ENCODE assay signal across 17 cellular contexts in the genomic region with DNA sequence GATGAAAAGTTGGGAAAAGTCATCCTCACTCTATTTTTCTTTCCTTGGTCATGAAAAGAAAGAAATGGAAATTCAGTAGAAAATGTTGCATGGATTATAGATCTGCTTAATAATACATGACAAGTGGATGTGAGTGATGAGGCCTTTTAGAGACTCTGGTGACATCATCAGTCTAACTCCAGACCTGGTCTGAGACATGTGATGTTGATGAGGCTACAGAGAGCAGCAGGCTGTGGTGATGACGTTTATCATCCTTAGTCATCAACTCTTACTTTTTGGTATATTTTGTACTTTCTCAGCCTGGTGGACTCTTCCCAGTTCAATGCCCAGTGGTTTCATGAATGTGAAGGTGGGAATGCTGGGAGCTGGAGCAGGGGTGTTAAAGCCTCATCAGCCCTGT.
DNase-seq lines count a peak whose midpoint lies in the region; ATAC-seq and TF ChIP-seq lines count a peak whose summit lies in the region.
"Had no signal": no experiment of that assay in that cellular context is flagged by ENCODE, and none has a peak within 500 bp of the region (broad histone marks: within the 10 kb centered on the region; RNA-seq: fewer than 3 reads in every experiment).

No MANE protein-coding gene starts in this region.

- H3K9me3 ChIP-seq in upper lobe of left lung, result no peaks in the 10 kb centered on the region
- H3K9me3 ChIP-seq: neutrophil had no signal

- peaks cover 0 to 10% (median 5%) of the 10 kb centered on the region in 4 donors for H3K4me1 ChIP-seq in upper lobe of left lung

- no peak overlapping the region for H3K27ac Mint-ChIP-seq in activated T-cell treated with anti-CD3 and anti-CD28 coated beads, Interleukin-2, amount 50 U/mL, for 72 hours
- H3K27ac Mint-ChIP-seq in activated T-cell treated with anti-CD3 and anti-CD28 coated beads, Interleukin-2, amount 50 U/mL, for 24 hours, result no peak overlapping the region
- no peak overlapping the region for H3K27ac Mint-ChIP-seq in T-helper 2 cell treated with Interferon-gamma antibody and Interleukin-4, amounts not matched to agents 5 μg/mL and 100 μg/mL, for 36 hours
- H3K27ac Mint-ChIP-seq: activated CD4-positive, alpha-beta memory T cell treated with anti-CD3 and anti-CD28 coated beads, Interleukin-2, amount 10 ng/mL, durations not matched to agents 7 days and 5 days had no signal

- H3K4me3 ChIP-seq in fibroblast of the aortic adventitia (ENCODE audit: low read depth, low read length), result no peak overlapping the region
- H3K4me3 ChIP-seq in upper lobe of left lung, result no peak overlapping the region
- H3K4me3 ChIP-seq: skin epidermis had no signal

- WGBS in upper lobe of left lung, 2 donors, result 59 to 68% methylated on average over 1 of the region's 1 CpG

- no peak overlapping the region for H3K4me3 Mint-ChIP-seq in activated T-cell treated with anti-CD3 and anti-CD28 coated beads, Interleukin-2, amount 50 U/mL, for 72 hours
- no peak overlapping the region for H3K4me3 Mint-ChIP-seq in activated T-cell treated with anti-CD3 and anti-CD28 coated beads, Interleukin-2, amount 50 U/mL, for 24 hours
- no peak overlapping the region for H3K4me3 Mint-ChIP-seq in T-helper 2 cell treated with Interferon-gamma antibody and Interleukin-4, amounts not matched to agents 5 μg/mL and 100 μg/mL, for 36 hours
- H3K4me3 Mint-ChIP-seq: activated CD4-positive, alpha-beta memory T cell treated with anti-CD3 and anti-CD28 coated beads, Interleukin-2, amount 10 ng/mL, durations not matched to agents 7 days and 5 days; central memory CD8-positive, alpha-beta T cell had no signal

- DNase-seq in activated T-cell treated with anti-CD3 and anti-CD28 coated beads, Interleukin-2, amount 50 U/mL, for 72 hours, result no peak
- no peak for DNase-seq in activated T-cell treated with anti-CD3 and anti-CD28 coated beads, Interleukin-2, amount 50 U/mL, for 24 hours
- peak; percentile 71 for DNase-seq in fibroblast of the aortic adventitia (ENCODE audit: low read depth)
- no peak for DNase-seq in upper lobe of left lung
- DNase-seq in COR-L47 (lab: John Stamatoyannopoulos, UW), result no peak
- no peak for DNase-seq in T-helper 2 cell treated with Interferon-gamma antibody and Interleukin-4, amounts not matched to agents 5 μg/mL and 100 μg/mL, for 36 hours (ENCODE audit: low spot score)
- DNase-seq: activated CD4-positive, alpha-beta memory T cell treated with anti-CD3 and anti-CD28 coated beads, Interleukin-2, amount 10 ng/mL, durations not matched to agents 7 days and 5 days; mesendoderm; NCI-H1417; NCI-H510A treated with DMSO at 0.1 percent for 48 hours; substantia nigra; T1000 had no signal

- H3K27ac ChIP-seq in upper lobe of left lung, result peak overlapping the region in 3 of 4 donors; percentile 28 to 71 (median 69)
- H3K27ac ChIP-seq: neutrophil had no signal

- no peak for TF ChIP-seq POLR2A in upper lobe of left lung (IDR thresholded peaks at IDR 0.05)

- H3K4me1 Mint-ChIP-seq in activated T-cell treated with anti-CD3 and anti-CD28 coated beads, Interleukin-2, amount 50 U/mL, for 72 hours (ENCODE audit: low read depth), result no peaks in the 10 kb centered on the region
- H3K4me1 Mint-ChIP-seq in activated T-cell treated with anti-CD3 and anti-CD28 coated beads, Interleukin-2, amount 50 U/mL, for 24 hours (ENCODE audit: low read depth), result no peaks in the 10 kb centered on the region
- H3K4me1 Mint-ChIP-seq in T-helper 2 cell treated with Interferon-gamma antibody and Interleukin-4, amounts not matched to agents 5 μg/mL and 100 μg/mL, for 36 hours (ENCODE audit: low read depth), result no peaks in the 10 kb centered on the region
- H3K4me1 Mint-ChIP-seq: activated CD4-positive, alpha-beta memory T cell treated with anti-CD3 and anti-CD28 coated beads, Interleukin-2, amount 10 ng/mL, durations not matched to agents 7 days and 5 days; central memory CD8-positive, alpha-beta T cell had no signal

- TF ChIP-seq EP300 in upper lobe of left lung (IDR thresholded peaks at IDR 0.05), result no peak

- no peaks in the 10 kb centered on the region for H3K27me3 ChIP-seq in upper lobe of left lung
- H3K27me3 ChIP-seq: neutrophil had no signal

- TF ChIP-seq CTCF in fibroblast of the aortic adventitia (IDR thresholded peaks at IDR 0.05; ENCODE audit: insufficient read depth, low read length) (no peak), upper lobe of left lung (IDR thresholded peaks at IDR 0.05) (no peak)

- no peaks in the 10 kb centered on the region for H3K27me3 Mint-ChIP-seq in activated T-cell treated with anti-CD3 and anti-CD28 coated beads, Interleukin-2, amount 50 U/mL, for 72 hours (ENCODE audit: low read depth)
- H3K27me3 Mint-ChIP-seq in activated T-cell treated with anti-CD3 and anti-CD28 coated beads, Interleukin-2, amount 50 U/mL, for 24 hours, result no peaks in the 10 kb centered on the region
- no peaks in the 10 kb centered on the region for H3K27me3 Mint-ChIP-seq in T-helper 2 cell treated with Interferon-gamma antibody and Interleukin-4, amounts not matched to agents 5 μg/mL and 100 μg/mL, for 36 hours (ENCODE audit: low read depth)
- H3K27me3 Mint-ChIP-seq: activated CD4-positive, alpha-beta memory T cell treated with anti-CD3 and anti-CD28 coated beads, Interleukin-2, amount 10 ng/mL, durations not matched to agents 7 days and 5 days; central memory CD8-positive, alpha-beta T cell had no signal

- H3K9me3 Mint-ChIP-seq in activated T-cell treated with anti-CD3 and anti-CD28 coated beads, Interleukin-2, amount 50 U/mL, for 72 hours, result peaks cover 3 to 4% of the 10 kb centered on the region in 2 donors
- H3K9me3 Mint-ChIP-seq in activated T-cell treated with anti-CD3 and anti-CD28 coated beads, Interleukin-2, amount 50 U/mL, for 24 hours, result peaks cover 6% of the 10 kb centered on the region
- H3K9me3 Mint-ChIP-seq in T-helper 2 cell treated with Interferon-gamma antibody and Interleukin-4, amounts not matched to agents 5 μg/mL and 100 μg/mL, for 36 hours, result peaks cover 8% of the 10 kb centered on the region

- peak; percentile 52 to 54 for ATAC-seq in activated T-cell treated with anti-CD3 and anti-CD28 coated beads, Interleukin-2, amount 50 U/mL, for 72 hours (replicated peaks in 1 of 2)
- ATAC-seq in SK-N-SH treated with all-trans-retinoic acid at 6 μM for 48 hours (peak; percentile 56), upper lobe of left lung (ENCODE audit: low FRiP score in 2 of 2) (no peak), HG03571 (IDR thresholded peaks at IDR 0.05; ENCODE audit: unreplicated experiment) (no peak)

- H3K36me3 Mint-ChIP-seq in activated T-cell treated with anti-CD3 and anti-CD28 coated beads, Interleukin-2, amount 50 U/mL, for 72 hours (ENCODE audit: insufficient read depth in 2 of 2), result peaks cover 2 to 4% of the 10 kb centered on the region in 2 donors
- H3K36me3 Mint-ChIP-seq in activated T-cell treated with anti-CD3 and anti-CD28 coated beads, Interleukin-2, amount 50 U/mL, for 24 hours (ENCODE audit: low read depth), result no peaks in the 10 kb centered on the region
- H3K36me3 Mint-ChIP-seq in T-helper 2 cell treated with Interferon-gamma antibody and Interleukin-4, amounts not matched to agents 5 μg/mL and 100 μg/mL, for 36 hours (ENCODE audit: low read depth), result no peaks in the 10 kb centered on the region

- no peaks in the 10 kb centered on the region for H3K36me3 ChIP-seq in upper lobe of left lung
- H3K36me3 ChIP-seq: neutrophil had no signal

TF ChIP-seq in SK-N-SH treated with all-trans-retinoic acid at 6 μM for 48 hours, 23 proteins besides CTCF, POLR2A, EP300 and RAD21 (continues in another document):
- TF ChIP-seq ZC3H10 (CRISPR knock-in tag; IDR thresholded peaks at IDR 0.05) (no peak), ZNF565 (CRISPR knock-in tag; conservative IDR thresholded peaks at IDR 0.05; ENCODE audit: low read depth) (no peak), ZFP30 (CRISPR knock-in tag; IDR thresholded peaks at IDR 0.05) (no peak), ARNTL (CRISPR knock-in tag; IDR thresholded peaks at IDR 0.05; ENCODE audit: borderline replicate concordance, low read depth) (no peak), ZNF70 (CRISPR knock-in tag; IDR thresholded peaks at IDR 0.05) (no peak)
- TF ChIP-seq, protein P1, sequence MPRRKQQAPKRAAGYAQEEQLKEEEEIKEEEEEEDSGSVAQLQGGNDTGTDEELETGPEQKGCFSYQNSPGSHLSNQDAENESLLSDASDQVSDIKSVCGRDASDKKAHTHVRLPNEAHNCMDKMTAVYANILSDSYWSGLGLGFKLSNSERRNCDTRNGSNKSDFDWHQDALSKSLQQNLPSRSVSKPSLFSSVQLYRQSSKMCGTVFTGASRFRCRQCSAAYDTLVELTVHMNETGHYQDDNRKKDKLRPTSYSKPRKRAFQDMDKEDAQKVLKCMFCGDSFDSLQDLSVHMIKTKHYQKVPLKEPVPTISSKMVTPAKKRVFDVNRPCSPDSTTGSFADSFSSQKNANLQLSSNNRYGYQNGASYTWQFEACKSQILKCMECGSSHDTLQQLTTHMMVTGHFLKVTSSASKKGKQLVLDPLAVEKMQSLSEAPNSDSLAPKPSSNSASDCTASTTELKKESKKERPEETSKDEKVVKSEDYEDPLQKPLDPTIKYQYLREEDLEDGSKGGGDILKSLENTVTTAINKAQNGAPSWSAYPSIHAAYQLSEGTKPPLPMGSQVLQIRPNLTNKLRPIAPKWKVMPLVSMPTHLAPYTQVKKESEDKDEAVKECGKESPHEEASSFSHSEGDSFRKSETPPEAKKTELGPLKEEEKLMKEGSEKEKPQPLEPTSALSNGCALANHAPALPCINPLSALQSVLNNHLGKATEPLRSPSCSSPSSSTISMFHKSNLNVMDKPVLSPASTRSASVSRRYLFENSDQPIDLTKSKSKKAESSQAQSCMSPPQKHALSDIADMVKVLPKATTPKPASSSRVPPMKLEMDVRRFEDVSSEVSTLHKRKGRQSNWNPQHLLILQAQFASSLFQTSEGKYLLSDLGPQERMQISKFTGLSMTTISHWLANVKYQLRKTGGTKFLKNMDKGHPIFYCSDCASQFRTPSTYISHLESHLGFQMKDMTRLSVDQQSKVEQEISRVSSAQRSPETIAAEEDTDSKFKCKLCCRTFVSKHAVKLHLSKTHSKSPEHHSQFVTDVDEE (CRISPR knock-in tag; IDR thresholded peaks at IDR 0.05), result no peak
- TF ChIP-seq, protein P2, sequence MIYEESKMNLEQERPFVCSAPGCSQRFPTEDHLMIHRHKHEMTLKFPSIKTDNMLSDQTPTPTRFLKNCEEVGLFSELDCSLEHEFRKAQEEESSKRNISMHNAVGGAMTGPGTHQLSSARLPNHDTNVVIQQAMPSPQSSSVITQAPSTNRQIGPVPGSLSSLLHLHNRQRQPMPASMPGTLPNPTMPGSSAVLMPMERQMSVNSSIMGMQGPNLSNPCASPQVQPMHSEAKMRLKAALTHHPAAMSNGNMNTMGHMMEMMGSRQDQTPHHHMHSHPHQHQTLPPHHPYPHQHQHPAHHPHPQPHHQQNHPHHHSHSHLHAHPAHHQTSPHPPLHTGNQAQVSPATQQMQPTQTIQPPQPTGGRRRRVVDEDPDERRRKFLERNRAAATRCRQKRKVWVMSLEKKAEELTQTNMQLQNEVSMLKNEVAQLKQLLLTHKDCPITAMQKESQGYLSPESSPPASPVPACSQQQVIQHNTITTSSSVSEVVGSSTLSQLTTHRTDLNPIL (CRISPR knock-in tag; IDR thresholded peaks at IDR 0.05; ENCODE audit: low read depth), result no peak

Comparison
In these comparisons a context has a peak if more than half of its experiments do, and no peak if none do; other contexts are left out.
1. ATAC-seq: peak in activated T-cell treated with anti-CD3 and anti-CD28 coated beads, Interleukin-2, amount 50 U/mL, for 72 hours (2 of 2) and SK-N-SH treated with all-trans-retinoic acid at 6 μM for 48 hours (single experiment); none in upper lobe of left lung (0 of 2) and HG03571 (single experiment).